1 cellular context compared by ENCODE assay signal in genomic region chr13:19959831-19960672, GRCh38.
TF ChIP-seq lines count a peak whose summit lies in the region.

No MANE protein-coding gene starts in this region.

TF ChIP-seq in GM23338, 12 proteins besides CTCF, POLR2A, EP300 and RAD21 (continued from another document):
- TF ChIP-seq ZNF462 (CRISPR knock-in tag; IDR thresholded peaks at IDR 0.05) (no peak), CREB1 (CRISPR knock-in tag; IDR thresholded peaks at IDR 0.05; ENCODE audit: low read depth) (peak; percentile 51), STAT1 (IDR thresholded peaks at IDR 0.05; ENCODE audit: unreplicated experiment) (no peak), JUNB (IDR thresholded peaks at IDR 0.05; ENCODE audit: unreplicated experiment) (no peak)
